Comparison of ENCODE assay signal across 8 cellular contexts in genomic region chr1:153677718-153678518, GRCh38. TPM values are rescaled to one million over a fixed set of nuclear protein-coding genes. Genes with fewer than 3 reads are reported as not detected.
DNase-seq lines count a peak whose midpoint lies in the region; ATAC-seq and TF ChIP-seq lines count a peak whose summit lies in the region.

No MANE protein-coding gene starts in this region.

- H3K23ac ChIP-seq in IMR-90 (ENCODE audit: low read depth, low read length) = no peak overlapping the region; the same call in 1 of the 2 replicates

- dilution Hi-C loops in IMR-90 (cut with HindIII; ENCODE audit: low sequenced_read_pairs, unreplicated experiment) = no loop called here

- no peak overlapping the region for H4K5ac ChIP-seq in IMR-90 (ENCODE audit: low read depth, low read length)

- H4K20me1 ChIP-seq in IMR-90 (ENCODE audit: insufficient read depth, low read length) (no peaks in the 10 kb centered on the region), SK-N-SH (ENCODE audit: insufficient read depth) (no peaks in the 10 kb centered on the region)

- no peak overlapping the region for H3K27ac ChIP-seq in IMR-90 (ENCODE audit: insufficient read depth, low read length)
- no peak overlapping the region for H3K27ac ChIP-seq in SK-N-SH (ENCODE audit: low read depth in 2 of 2, low read length in 1 of 2)
- no peak overlapping the region for H3K27ac ChIP-seq in body of pancreas
- H3K27ac ChIP-seq in gastrocnemius medialis = peak overlapping the region; percentile 16 to 57 (median 52)

- H3K4ac ChIP-seq in IMR-90 (ENCODE audit: low read depth, low read length) = no peak overlapping the region

- TF ChIP-seq EP300 in SK-N-SH (IDR thresholded peaks at IDR 0.05; ENCODE audit: borderline replicate concordance in 1 of 2, low read depth in 1 of 2, low read length in 1 of 2) = no peak

- H3K36me3 ChIP-seq in IMR-90 (ENCODE audit: control insufficient read depth, insufficient read depth, low read length) = no peaks in the 10 kb centered on the region
- no peaks in the 10 kb centered on the region for H3K36me3 ChIP-seq in SK-N-SH (replicated peaks in 1 of 2; ENCODE audit: control insufficient read depth in 1 of 2, insufficient read depth in 2 of 2, low read length in 1 of 2)
- no peaks in the 10 kb centered on the region for H3K36me3 ChIP-seq in body of pancreas (replicated peaks in 1 of 2; ENCODE audit: insufficient read depth in 1 of 2, low read depth in 2 of 2)
- H3K36me3 ChIP-seq in gastrocnemius medialis = no peaks in the 10 kb centered on the region

- no peak for TF ChIP-seq POLR2A in IMR-90 (IDR thresholded peaks at IDR 0.05; ENCODE audit: low read depth, low read length)
- TF ChIP-seq POLR2A in body of pancreas (IDR thresholded peaks at IDR 0.05) = no peak
- TF ChIP-seq POLR2A in gastrocnemius medialis (IDR thresholded peaks at IDR 0.05) = no peak

- no peak overlapping the region for H4K91ac ChIP-seq in IMR-90 (ENCODE audit: insufficient read depth, low read depth, low read length)

- POLR2A ChIA-PET in IMR-90 (lab: Charles Lee; ENCODE audit: unreplicated experiment) (no interaction called here), SK-N-SH (lab: Yijun Ruan, JAX) (no interaction called here)

- H3K9me1 ChIP-seq in IMR-90 (ENCODE audit: insufficient read depth, low read length) = no peaks in the 10 kb centered on the region

- H3K9ac ChIP-seq in IMR-90 (ENCODE audit: low read depth, low read length) = no peak overlapping the region
- no peak overlapping the region for H3K9ac ChIP-seq in SK-N-SH

- H3K79me2 ChIP-seq in SK-N-SH (ENCODE audit: insufficient read depth) = no peaks in the 10 kb centered on the region

- no peaks in the 10 kb centered on the region for H3K9me2 ChIP-seq in SK-N-SH

- H2AK9ac ChIP-seq in IMR-90 (replicated peaks; ENCODE audit: low read depth, low read length, poor library complexity) = peak overlapping the region; percentile 71

- CTCF ChIA-PET in IMR-90 (lab: Yijun Ruan, JAX) = interaction anchor here (0.5 to 1.2 kb wide), 3 partner anchors 53 to 73 kb away, joined by 3 to 5 read pairs (median 4); no protein-coding TSS in a partner anchor
- CTCF ChIA-PET in SK-N-SH (lab: Yijun Ruan, JAX) = interaction anchor here (0.5 to 6.2 kb wide), 42 partner anchors 9 to 313 kb away, joined by 3 to 156 read pairs (median 6); partner anchors contain the start of genes RAB13, RPS27 and SLC27A3

- H2BK15ac ChIP-seq in IMR-90 (ENCODE audit: low read depth, low read length) = no peak overlapping the region

- H3K4me3 ChIP-seq in IMR-90 (ENCODE audit: insufficient read depth, low read depth, low read length) (0 out of 2 replicates have a peak overlapping the region, but pooled peaks have one; percentile 38), SK-N-SH (ENCODE audit: low read depth in 2 of 2, low read length in 1 of 2) (peak overlapping the region; percentile 34 to 44), body of pancreas (peak overlapping the region in 1 of 2 donors; percentile 26), iPS-18c (ENCODE audit: insufficient read depth, low read depth, low read length) (peak overlapping the region; percentile 62), gastrocnemius medialis (peak overlapping the region; percentile 45 to 70 (median 59))

- no TSS peak for BruUV-seq in IMR-90 (replicated peaks; lab: Mats Ljungman, UMichigan)

- 0% methylated on average over 9 of the region's 29 CpGs; no CpG with 5 or more reads in 1 of the 2 experiments for WGBS in IMR-90 (ENCODE audit: extremely low coverage in 2 of 2, insufficient read length in 1 of 2), 2 experiments
- 6% methylated on average over 29 of the region's 29 CpGs for WGBS in SK-N-SH (ENCODE audit: low lambda C conversion rate)
- WGBS in body of pancreas, 2 donors = 4 to 7% methylated on average over 26 to 29 of the region's 29 CpGs

- no peaks in the 10 kb centered on the region for H3K79me1 ChIP-seq in IMR-90 (ENCODE audit: low read depth in 1 of 2, low read length in 2 of 2)

- H3K4me1 ChIP-seq in IMR-90 (ENCODE audit: control insufficient read depth, insufficient read depth, low read length) (peaks cover 7% of the 10 kb centered on the region; the same call in 1 of the 2 replicates), SK-N-SH (ENCODE audit: control insufficient read depth in 1 of 2, insufficient read depth in 2 of 2, low read depth in 1 of 2, low read length in 1 of 2) (peaks cover 0 to 15% of the 10 kb centered on the region in 2 experiments; a peak in 1 of 4 replicates), body of pancreas (peaks cover 26% of the 10 kb centered on the region), gastrocnemius medialis (peaks cover 9 to 16% of the 10 kb centered on the region in 2 donors)

- DNase-seq in DMS153 treated with DMSO at 0.1 percent for 48 hours (lab: John Stamatoyannopoulos, UW; ENCODE audit: unreplicated experiment) (peak; percentile 25), IMR-90 (peak; percentile 45), SK-N-SH (peak; percentile 86), body of pancreas (peak; percentile 47 to 64 (median 56)), gastrocnemius medialis (peak in 1 of 2 donors; percentile 22)

- H2BK5ac ChIP-seq in IMR-90 (ENCODE audit: low read depth, low read length, poor library complexity, severe bottlenecking) = no peak overlapping the region

- peaks cover 10% of the 10 kb centered on the region for H3F3A ChIP-seq in SK-N-SH (replicated peaks; ENCODE audit: insufficient read depth)

- intact Hi-C loops in IMR-90 (cut with micrococcal nuclease) (loop anchor here (1.0 to 2.0 kb wide), 3 partner anchors 71 to 308 kb away; partner anchors contain the start of gene RAB13), body of pancreas (cut with DNase I) (no loop called here), gastrocnemius medialis (cut with DNase I; ENCODE audit: low total_unique reads) (loop anchor here (1.0 to 2.0 kb wide), 2 partner anchors 71 to 95 kb away; no protein-coding TSS in a partner anchor)

- H4K8ac ChIP-seq in IMR-90 (ENCODE audit: low read depth in 2 of 2, low read length in 2 of 2) = no peak overlapping the region

- peaks cover 47% of the 10 kb centered on the region for H3K27me3 ChIP-seq in IMR-90 (ENCODE audit: control insufficient read depth, insufficient read depth, low read length)
- H3K27me3 ChIP-seq in SK-N-SH (ENCODE audit: insufficient read depth) = peaks cover 30% of the 10 kb centered on the region
- H3K27me3 ChIP-seq in body of pancreas = peaks cover 0 to 9% of the 10 kb centered on the region in 2 donors
- peaks cover 20 to 27% (median 22%) of the 10 kb centered on the region in 3 donors for H3K27me3 ChIP-seq in gastrocnemius medialis

- H3K56ac ChIP-seq in IMR-90 (ENCODE audit: extremely low read depth, insufficient read depth, low read length) = no peak overlapping the region

- H3K9me3 ChIP-seq in IMR-90 (ENCODE audit: control insufficient read depth, insufficient read depth, low read length) = no peaks in the 10 kb centered on the region
- no peaks in the 10 kb centered on the region for H3K9me3 ChIP-seq in SK-N-SH
- H3K9me3 ChIP-seq in body of pancreas = no peaks in the 10 kb centered on the region
- H3K9me3 ChIP-seq in iPS-18c (ENCODE audit: control insufficient read depth, insufficient read depth, low read length) = no peaks in the 10 kb centered on the region
- H3K9me3 ChIP-seq in gastrocnemius medialis = no peaks in the 10 kb centered on the region

- H2BK20ac ChIP-seq in IMR-90 (ENCODE audit: low read depth, low read length) = no peak overlapping the region

- in situ Hi-C loops in IMR-90 (cut with MboI; ENCODE audit: low sequenced_read_pairs) = loop anchor here (5.0 to 10.0 kb wide), 2 partner anchors 69 to 297 kb away; partner anchors contain the start of gene JTB
- in situ Hi-C loops in gastrocnemius medialis (cut with MboI; ENCODE audit: low sequenced_read_pairs in 4 of 4) = loop anchor here (5.0 to 25.0 kb wide), 5 partner anchors 67 to 309 kb away; partner anchors contain the start of genes CREB3L4 (in 1 of the 4), JTB (in 1 of the 4), RAB13 (in 1 of the 4) and RPS27 (in 1 of the 4)

- peak; percentile 79 for ATAC-seq in IMR-90 (ENCODE audit: low read depth)
- ATAC-seq in body of pancreas = peak; percentile 72
- ATAC-seq in gastrocnemius medialis = peak; percentile 58 to 73
- ATAC-seq in HG02852 (IDR thresholded peaks at IDR 0.05; ENCODE audit: unreplicated experiment) = no peak
- no peak for ATAC-seq in HG03039 (IDR thresholded peaks at IDR 0.05; ENCODE audit: unreplicated experiment)

- H2AFZ ChIP-seq in IMR-90 (replicated peaks; ENCODE audit: low read length, poor library complexity) = peak overlapping the region; percentile 87
- 0 out of 2 replicates have a peak overlapping the region, but pooled peaks have one; percentile 79 for H2AFZ ChIP-seq in SK-N-SH (ENCODE audit: low read depth)

- TF ChIP-seq RAD21 in IMR-90 (IDR thresholded peaks at IDR 0.05; ENCODE audit: low read length) (peak; percentile 85), SK-N-SH (IDR thresholded peaks at IDR 0.05; ENCODE audit: low read length) (peak; percentile 90)

- peak; percentile 87 for TF ChIP-seq CTCF in IMR-90 (conservative IDR thresholded peaks at IDR 0.05; ENCODE audit: low read depth, low read length)
- peak; percentile 96 for TF ChIP-seq CTCF in SK-N-SH (IDR thresholded peaks at IDR 0.05)
- TF ChIP-seq CTCF in body of pancreas (IDR thresholded peaks at IDR 0.05) = peak; percentile 45 to 91 (median 85)
- peak; percentile 82 to 93 (median 84) for TF ChIP-seq CTCF in gastrocnemius medialis (IDR thresholded peaks at IDR 0.05 in 4 of 5, conservative IDR thresholded peaks at IDR 0.05 in 1 of 5)

- H2AK5ac ChIP-seq in IMR-90 (ENCODE audit: low read depth, low read length) = no peak overlapping the region

- no peak overlapping the region for H3K14ac ChIP-seq in IMR-90 (replicated peaks; ENCODE audit: low read depth, low read length)

- no peak overlapping the region for H3K18ac ChIP-seq in IMR-90 (ENCODE audit: low read depth, low read length)

- H2BK120ac ChIP-seq in IMR-90 (ENCODE audit: low read depth, low read length) = no peak overlapping the region

- H3K4me2 ChIP-seq in IMR-90 (ENCODE audit: low read depth, low read length) = peak overlapping the region; percentile 76; the same call in 1 of the 2 replicates
- peak overlapping the region; percentile 74 for H3K4me2 ChIP-seq in SK-N-SH

RNA-seq across cellular contexts. Expression of gene NPR1, which starts 0.6 kb away (rescaled TPM):
- total RNA-seq in IMR-90 (2012; rRNA removed) (not detected in 2 replicates), body of pancreas (10 to 100 TPM; 11.7 to 16.5 TPM), gastrocnemius medialis (1 to 10 TPM; 3.0 to 7.1 (median 4.5) TPM)
- polyA plus RNA-seq in IMR-90 (2012; rRNA removed) (0.02 and 0.03 TPM in 2 replicates), SK-N-SH (2012; rRNA removed) (0.05 and 0.12 TPM in 2 replicates)
- polyA plus RNA-seq in IMR-90 (2012; cell fraction: cytosol; rRNA removed) = 0.02 TPM in 1 of 2 replicates, not detected in the other
- 0.08 and 0.09 TPM in 2 replicates for polyA plus RNA-seq in IMR-90 (2012; cell fraction: nucleus; rRNA removed; ENCODE audit: low replicate concordance)
- 0.01 and 0.08 TPM in 2 replicates for polyA plus RNA-seq in SK-N-SH (2012; cell fraction: cytosol; rRNA removed)
- polyA plus RNA-seq in SK-N-SH (2012; cell fraction: nucleus; rRNA removed) = 0.26 and 0.60 TPM in 2 replicates

RNA-seq across cellular contexts. Expression of gene ILF2, which starts 7.1 kb away (rescaled TPM):
- total RNA-seq in IMR-90 (2012; rRNA removed) (405 and 504 TPM in 2 replicates), body of pancreas (10 to 100 TPM; 57.7 to 59.1 TPM), gastrocnemius medialis (100 to 1,000 TPM; 110 to 138 (median 117) TPM)
- polyA plus RNA-seq in IMR-90 (2012; rRNA removed) (269 and 273 TPM in 2 replicates), SK-N-SH (2012; rRNA removed) (189 and 236 TPM in 2 replicates)
- polyA plus RNA-seq in IMR-90 (2012; cell fraction: cytosol; rRNA removed) = 87.2 and 161 TPM in 2 replicates
- 43.3 and 169 TPM in 2 replicates for polyA plus RNA-seq in IMR-90 (2012; cell fraction: nucleus; rRNA removed; ENCODE audit: low replicate concordance)
- polyA plus RNA-seq in SK-N-SH (2012; cell fraction: cytosol; rRNA removed) = 221 and 224 TPM in 2 replicates
- polyA plus RNA-seq in SK-N-SH (2012; cell fraction: nucleus; rRNA removed) = 123 and 180 TPM in 2 replicates

RNA-seq across cellular contexts. Expression of gene SNAPIN, which starts 19.4 kb away (rescaled TPM):
- total RNA-seq in IMR-90 (2012; rRNA removed) (37.2 and 40.9 TPM in 2 replicates), body of pancreas (10 to 100 TPM; 21.8 to 23.7 TPM), gastrocnemius medialis (100 to 1,000 TPM in 1 of 4 donors, 10 to 100 TPM in 3; 64.0 to 127 (median 90.0) TPM)
- polyA plus RNA-seq in IMR-90 (2012; rRNA removed) (37.4 and 39.1 TPM in 2 replicates), SK-N-SH (2012; rRNA removed) (57.6 and 61.7 TPM in 2 replicates)
- polyA plus RNA-seq in IMR-90 (2012; cell fraction: cytosol; rRNA removed) = 47.1 and 71.5 TPM in 2 replicates
- polyA plus RNA-seq in IMR-90 (2012; cell fraction: nucleus; rRNA removed; ENCODE audit: low replicate concordance) = 16.6 and 34.9 TPM in 2 replicates
- 56.7 and 57.6 TPM in 2 replicates for polyA plus RNA-seq in SK-N-SH (2012; cell fraction: cytosol; rRNA removed)
- 41.7 and 45.5 TPM in 2 replicates for polyA plus RNA-seq in SK-N-SH (2012; cell fraction: nucleus; rRNA removed)

RNA-seq across cellular contexts. Expression of gene CHTOP, which starts 44.1 kb away (rescaled TPM):
- total RNA-seq in IMR-90 (2012; rRNA removed) (33.9 and 38.9 TPM in 2 replicates), body of pancreas (10 to 100 TPM; 62.3 to 68.0 TPM), gastrocnemius medialis (10 to 100 TPM; 49.5 to 73.4 (median 59.1) TPM)
- polyA plus RNA-seq in IMR-90 (2012; rRNA removed) (49.3 and 50.8 TPM in 2 replicates), SK-N-SH (2012; rRNA removed) (76.7 and 84.9 TPM in 2 replicates)
- 35.0 and 80.4 TPM in 2 replicates for polyA plus RNA-seq in IMR-90 (2012; cell fraction: cytosol; rRNA removed)
- 34.8 and 95.9 TPM in 2 replicates for polyA plus RNA-seq in IMR-90 (2012; cell fraction: nucleus; rRNA removed; ENCODE audit: low replicate concordance)
- 63.8 and 71.2 TPM in 2 replicates for polyA plus RNA-seq in SK-N-SH (2012; cell fraction: cytosol; rRNA removed)
- 96.8 and 111 TPM in 2 replicates for polyA plus RNA-seq in SK-N-SH (2012; cell fraction: nucleus; rRNA removed)

RNA-seq across cellular contexts. Expression of gene S100A1, which starts 49.7 kb away (rescaled TPM):
- total RNA-seq in IMR-90 (2012; rRNA removed) (0.18 TPM in 1 of 2 replicates, not detected in the other), body of pancreas (10 to 100 TPM in 1 of 2 donors, 1 to 10 TPM in 1; 7.3 to 57.0 TPM), gastrocnemius medialis (100 to 1,000 TPM; 390 to 932 (median 616) TPM)
- polyA plus RNA-seq in IMR-90 (2012; rRNA removed) (0.29 and 0.59 TPM in 2 replicates), SK-N-SH (2012; rRNA removed) (0.18 TPM in 1 of 2 replicates, not detected in the other)
- 1.1 and 1.2 TPM in 2 replicates for polyA plus RNA-seq in IMR-90 (2012; cell fraction: cytosol; rRNA removed)
- 0.14 and 0.48 TPM in 2 replicates for polyA plus RNA-seq in IMR-90 (2012; cell fraction: nucleus; rRNA removed; ENCODE audit: low replicate concordance)
- 0.10 and 0.14 TPM in 2 replicates for polyA plus RNA-seq in SK-N-SH (2012; cell fraction: cytosol; rRNA removed)
- 0.11 and 0.21 TPM in 2 replicates for polyA plus RNA-seq in SK-N-SH (2012; cell fraction: nucleus; rRNA removed)

Comparison
In these comparisons a context has a peak if more than half of its experiments do, and no peak if none do; other contexts are left out.
1. ATAC-seq: peak in IMR-90 (single experiment), body of pancreas (single experiment) and gastrocnemius medialis (2 of 2); none in HG02852 (single experiment) and HG03039 (single experiment).
2. H3K27ac ChIP-seq: peak in gastrocnemius medialis (4 of 4); none in IMR-90 (single experiment), SK-N-SH (0 of 2) and body of pancreas (0 of 4).
3. Peak in every context shown above with its lines, with median percentiles within 50 percentile points of each other: CTCF ChIP-seq.